In the genomic region with DNA sequence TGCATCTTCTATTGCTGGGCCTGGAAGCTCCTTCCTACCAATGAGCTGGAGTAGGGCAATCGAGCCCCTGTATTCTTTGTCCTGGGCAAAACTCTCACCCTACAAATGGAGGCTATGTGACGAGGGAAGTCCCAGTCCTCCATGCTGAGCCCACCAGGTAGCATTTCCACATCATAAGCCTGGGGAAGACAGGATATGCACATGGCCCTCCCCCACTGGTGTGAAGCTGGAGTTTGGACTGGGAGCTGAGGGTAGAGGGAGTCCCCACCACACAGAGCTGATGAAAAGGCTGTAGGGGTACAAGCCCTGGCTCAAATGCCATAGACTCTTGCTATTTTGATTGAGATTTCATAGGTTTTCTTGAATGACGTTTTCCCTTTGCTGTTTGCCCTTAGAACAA, we compare ENCODE assay signal across 9 cellular contexts.
"Had no signal": no experiment of that assay in that cellular context is flagged by ENCODE, and none has a peak within 500 bp of the region (broad histone marks: within the 10 kb centered on the region; RNA-seq: fewer than 3 reads in every experiment).

No MANE protein-coding gene starts in this region.

- H3K4me1 ChIP-seq: HAP-1 had no signal

- H3K36me3 ChIP-seq: HAP-1 had no signal

- DNase-seq: GM23248, H7, HFFc6, IMR-90, KG1 had no signal

- ATAC-seq: HCT116, K562 had no signal

- H3K9me3 ChIP-seq: HAP-1 had no signal

- H3K9ac ChIP-seq: GM23248 had no signal

- H2AFZ ChIP-seq: GM23248 had no signal

- H3K27ac Mint-ChIP-seq: HFFc6 had no signal

- H3K27ac ChIP-seq: GM23248 had no signal

- H3K9me3 Mint-ChIP-seq: HFFc6 had no signal

- FAIRE-seq: HTR-8/SVneo, K562 had no signal

- H3K4me3 ChIP-seq: GM23248, HAP-1, K562 had no signal

- H3K4me3 Mint-ChIP-seq: HFFc6 had no signal
